Comparison of ENCODE assay signal across 15 cellular contexts in genomic region chr7:48168159-48168558, GRCh38. TPM values are rescaled to one million over a fixed set of nuclear protein-coding genes. Genes with fewer than 3 reads are reported as not detected.
DNase-seq lines count a peak whose midpoint lies in the region; ATAC-seq, FAIRE-seq and TF ChIP-seq lines count a peak whose summit lies in the region.
"Had no signal": no experiment of that assay in that cellular context is flagged by ENCODE, and none has a peak within 500 bp of the region (broad histone marks: within the 10 kb centered on the region; RNA-seq: fewer than 3 reads in every experiment).

No MANE protein-coding gene starts in this region.

- DNase-seq in Calu3 (peak; percentile 56), M059J (ENCODE audit: low read depth) (peak; percentile 78), bronchial epithelial cell (ENCODE audit: low read depth) (peak; percentile 88), left colon (no peak), iPS-NIHi11 (ENCODE audit: low spot score) (no peak), SJCRH30 (no peak), testis (no peak)
- DNase-seq in stimulated activated CD4-positive, alpha-beta T cell treated with anti-CD3 and anti-CD28 coated beads, Interleukin-4, amount 100 ng/mL, for 4 hours: no peak
- DNase-seq: activated CD4-positive, alpha-beta T cell treated with anti-CD3 and anti-CD28 coated beads, Interleukin-2, amount 50 U/mL, for 4 hours; CD4-positive, alpha-beta memory T cell; naive B cell; NCI-H187; sigmoid colon; T-helper 2 cell had no signal

- no peaks in the 10 kb centered on the region for H3K27me3 ChIP-seq in bronchial epithelial cell (ENCODE audit: control insufficient read depth, insufficient read depth, low read length)
- H3K27me3 ChIP-seq in SJCRH30: no peaks in the 10 kb centered on the region
- no peaks in the 10 kb centered on the region for H3K27me3 ChIP-seq in testis
- H3K27me3 ChIP-seq: cardiac muscle cell, sigmoid colon had no signal

- no TSS peak for BruUV-seq in Calu3 (replicated peaks; lab: Mats Ljungman, UMichigan)

- no peaks in the 10 kb centered on the region; the same call in 1 of the 2 replicates for H3K9me3 ChIP-seq in SJCRH30 (replicated peaks)
- H3K9me3 ChIP-seq in testis: no peaks in the 10 kb centered on the region
- H3K9me3 ChIP-seq: sigmoid colon had no signal

- no peak overlapping the region for H3K27ac ChIP-seq in SJCRH30
- H3K27ac ChIP-seq in testis: no peak overlapping the region
- H3K27ac ChIP-seq: cardiac muscle cell, sigmoid colon had no signal

- no peaks in the 10 kb centered on the region for H3K36me3 Mint-ChIP-seq in Calu3 (ENCODE audit: insufficient read depth, unreplicated experiment)
- H3K36me3 Mint-ChIP-seq: CD4-positive, alpha-beta memory T cell had no signal

- FAIRE-seq in bronchial epithelial cell (lab: Jason Lieb, UNC): no peak

- H3K4me1 ChIP-seq in SJCRH30 (no peaks in the 10 kb centered on the region), testis (no peaks in the 10 kb centered on the region)
- H3K4me1 ChIP-seq: sigmoid colon had no signal

- TF ChIP-seq POLR2A in testis (IDR thresholded peaks at IDR 0.05): no peak

- peak overlapping the region; percentile 69 for H3K27ac Mint-ChIP-seq in Calu3 (ENCODE audit: unreplicated experiment)
- H3K27ac Mint-ChIP-seq: CD4-positive, alpha-beta memory T cell; naive B cell had no signal

- peaks cover 7% of the 10 kb centered on the region for H3K9me3 Mint-ChIP-seq in Calu3 (ENCODE audit: low read depth, unreplicated experiment)

- H3K4me3 ChIP-seq in bronchial epithelial cell (ENCODE audit: low read depth, low read length): no peak overlapping the region
- no peak overlapping the region for H3K4me3 ChIP-seq in SJCRH30
- H3K4me3 ChIP-seq in testis: no peak overlapping the region
- H3K4me3 ChIP-seq: cardiac muscle cell, sigmoid colon had no signal

- ATAC-seq in left colon: peak; percentile 50

- intact Hi-C loops in Calu3 (cut with micrococcal nuclease; ENCODE audit: unreplicated experiment) (loop anchor here (1.0 kb wide), 1 partner anchor 131 kb away; no protein-coding TSS in a partner anchor), left colon (cut with DNase I, micrococcal nuclease) (no loop called here), testis (cut with DNase I; ENCODE audit: low total_unique reads) (no loop called here)

- H3K36me3 ChIP-seq in bronchial epithelial cell (ENCODE audit: control insufficient read depth, insufficient read depth, low read length) (no peaks in the 10 kb centered on the region), SJCRH30 (no peaks in the 10 kb centered on the region), testis (ENCODE audit: low read depth, missing control alignments) (no peaks in the 10 kb centered on the region)
- H3K36me3 ChIP-seq: cardiac muscle cell, sigmoid colon had no signal

- 60 to 92% methylated on average over 2 of the region's 2 CpGs for WGBS in testis, 2 donors

- TF ChIP-seq CTCF in Calu3 (IDR thresholded peaks at IDR 0.05; ENCODE audit: unreplicated experiment) (no peak), bronchial epithelial cell (IDR thresholded peaks at IDR 0.05; ENCODE audit: insufficient read depth, low read length, severe bottlenecking) (no peak), testis (IDR thresholded peaks at IDR 0.05) (no peak)

- no peaks in the 10 kb centered on the region for H3K27me3 Mint-ChIP-seq in Calu3 (ENCODE audit: unreplicated experiment)

- H3K4me1 Mint-ChIP-seq in Calu3 (ENCODE audit: low read depth, unreplicated experiment): peaks cover 4% of the 10 kb centered on the region
- H3K4me1 Mint-ChIP-seq: CD4-positive, alpha-beta memory T cell; naive B cell had no signal

- H3K4me3 Mint-ChIP-seq in Calu3 (ENCODE audit: low read depth, unreplicated experiment): no peak overlapping the region
- H3K4me3 Mint-ChIP-seq: CD4-positive, alpha-beta memory T cell; naive B cell had no signal

- CTCF ChIA-PET in Calu3 (lab: Charles Lee): interaction anchor here (0.8 to 1.7 kb wide), 5 partner anchors 13 to 143 kb away, joined by 3 to 6 read pairs (median 4); no protein-coding TSS in a partner anchor

RNA-seq across cellular contexts. Expression of gene ABCA13, which starts 3.1 kb away (rescaled TPM):
- total RNA-seq in Calu3 (2022) (9.4 and 12.1 TPM in 2 replicates), bronchial epithelial cell (0.79 and 1.2 TPM in 2 replicates), left colon (under 1 TPM; 0.11 to 0.76 TPM), testis (1 to 10 TPM; 4.3 to 7.3 TPM)
- 0.07 TPM in 1 of 2 replicates, not detected in the other for total RNA-seq in M059J (2014; rRNA removed; shearing (Covaris generic))
- total RNA-seq in SJCRH30 (2014; rRNA removed; shearing (Covaris generic)): not detected in 2 replicates
- 3.5 TPM for polyA plus RNA-seq in testis (ENCODE audit: insufficient read depth, low read depth, low replicate concordance)
- total RNA-seq: CD4-positive, alpha-beta memory T cell had no signal
- polyA plus RNA-seq: CD4-positive, alpha-beta memory T cell had no signal

Comparison
In these comparisons a context has a peak if more than half of its experiments do, and no peak if none do; other contexts are left out.
1. DNase-seq: peak in Calu3 (single experiment), M059J (single experiment) and bronchial epithelial cell (single experiment); none in left colon (0 of 2), stimulated activated CD4-positive, alpha-beta T cell treated with anti-CD3 and anti-CD28 coated beads, Interleukin-4, amount 100 ng/mL, for 4 hours (0 of 2), iPS-NIHi11 (single experiment), SJCRH30 (0 of 2) and testis (single experiment).